In genomic region chr6:33237731-33238130, GRCh38 we compare ENCODE assay signal across 25 cellular contexts.
"Had no signal": no experiment of that assay in that cellular context is flagged by ENCODE, and none has a peak within 500 bp of the region (broad histone marks: within the 10 kb centered on the region; RNA-seq: fewer than 3 reads in every experiment).

No MANE protein-coding gene starts in this region.

- H3K4me1 ChIP-seq: breast epithelium, esophagus muscularis mucosa, foreskin keratinocyte, heart right ventricle, left lung, lower lobe of right lung, right atrium auricular region, uterus had no signal

- H3K36me3 ChIP-seq: breast epithelium, esophagus muscularis mucosa, heart right ventricle, left lung, lower lobe of right lung, neural progenitor cell, right atrium auricular region, thoracic aorta, uterus, WERI-Rb-1 had no signal

- ATAC-seq: activated CD4-positive, CD25-positive, alpha-beta regulatory T cell treated with anti-CD3 and anti-CD28 coated beads, Interleukin-2, amount 50 U/mL, for 24 hours; activated naive CD8-positive, alpha-beta T cell treated with anti-CD3 and anti-CD28 coated beads, Interleukin-2, amount 50 U/mL, for 24 hours; foreskin keratinocyte; heart right ventricle; left lung; lower lobe of right lung; naive thymus-derived CD8-positive, alpha-beta T cell; stimulated activated naive CD8-positive, alpha-beta T cell treated with anti-CD3 and anti-CD28 coated beads, Interleukin-15, Interleukin-2, amounts not matched to agents 100 U/mL and 50 U/mL, for 24 hours had no signal

- H3K27me3 ChIP-seq: breast epithelium, right atrium auricular region, uterus had no signal

- H2AFZ ChIP-seq: neural progenitor cell had no signal

- DNase-seq: activated CD4-positive, alpha-beta memory T cell treated with anti-CD3 and anti-CD28 coated beads for 36 hours; activated CD4-positive, alpha-beta T cell treated with anti-CD3 and anti-CD28 coated beads, Interleukin-2, amount 10 ng/mL, durations not matched to agents 24 days and 14 days; activated CD8-positive, alpha-beta memory T cell treated with anti-CD3 and anti-CD28 coated beads, Interleukin-2, amount 50 U/mL, for 4 hours; activated gamma-delta T cell treated with Interleukin-2 at 50 U/mL for 16 hours; activated naive CD8-positive, alpha-beta T cell treated with anti-CD3 and anti-CD28 coated beads, Interleukin-2, amount 50 U/mL, for 24 hours; activated T-cell treated with anti-CD3 and anti-CD28 coated beads, Interleukin-2, amount 50 U/mL, for 1 hour; central memory CD4-positive, alpha-beta T cell; foreskin keratinocyte; heart right ventricle; kidney glomerular epithelial cell; left lung; lower lobe of right lung; mesenchymal stem cell; naive thymus-derived CD8-positive, alpha-beta T cell; occipital lobe; stimulated activated CD4-positive, alpha-beta T cell treated with anti-CD3 and anti-CD28 coated beads, Interleukin-2, amount 100 ng/mL, for 48 hours; stimulated activated naive CD8-positive, alpha-beta T cell treated with anti-CD3 and anti-CD28 coated beads, Interleukin-15, Interleukin-2, amounts not matched to agents 100 U/mL and 50 U/mL, for 24 hours; uterus; WERI-Rb-1 had no signal

- H3K4me3 ChIP-seq: breast epithelium, esophagus muscularis mucosa, heart right ventricle, left lung, lower lobe of right lung, neural progenitor cell, right atrium auricular region, thoracic aorta, uterus had no signal

- H3K27ac ChIP-seq: breast epithelium, esophagus muscularis mucosa, foreskin keratinocyte, heart right ventricle, left lung, lower lobe of right lung, neural progenitor cell, right atrium auricular region, thoracic aorta, uterus, WERI-Rb-1 had no signal

- H3K4me2 ChIP-seq: neural progenitor cell had no signal

- H3K9me3 ChIP-seq: breast epithelium, esophagus muscularis mucosa, heart right ventricle, left lung, lower lobe of right lung, right atrium auricular region, thoracic aorta, uterus had no signal

- H3K9ac ChIP-seq: neural progenitor cell had no signal
